14 cellular contexts compared by ENCODE assay signal in the genomic region with DNA sequence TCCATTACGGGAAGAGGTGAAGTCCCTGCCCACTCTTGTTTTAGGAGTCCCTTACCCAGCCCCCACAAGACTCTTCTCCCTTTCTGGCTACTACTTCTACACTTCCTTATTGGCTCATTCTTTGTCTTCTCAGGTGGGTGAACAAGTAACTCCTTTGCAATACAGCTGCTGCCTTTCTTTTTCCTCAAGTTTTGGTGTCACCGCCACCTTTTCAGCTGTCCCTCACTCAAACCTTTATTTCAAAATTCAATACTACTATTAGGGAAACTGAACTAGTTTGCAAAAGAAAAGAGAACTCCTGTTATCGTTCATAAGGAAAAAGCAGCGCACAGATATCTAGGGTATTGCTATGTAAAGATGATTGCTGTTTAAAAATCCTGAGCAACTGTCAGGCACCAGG.
"Had no signal": no experiment of that assay in that cellular context is flagged by ENCODE, and none has a peak within 500 bp of the region (broad histone marks: within the 10 kb centered on the region; RNA-seq: fewer than 3 reads in every experiment).

No MANE protein-coding gene starts in this region.

- H3K4me2 ChIP-seq: smooth muscle cell had no signal

- H3K9me3 ChIP-seq: ascending aorta, lower lobe of right lung, neutrophil, tibial nerve, vagina had no signal

- DNase-seq: activated CD4-positive, alpha-beta T cell treated with anti-CD3 and anti-CD28 coated beads for 4 hours; glutamatergic neuron; lower lobe of right lung; naive thymus-derived CD4-positive, alpha-beta T cell; right cardiac atrium; T-helper 9 cell had no signal

- ATAC-seq: lower lobe of right lung; naive thymus-derived CD4-positive, alpha-beta T cell; right cardiac atrium; stimulated activated memory B cell treated with anti-CD40 and anti-IgM and Interleukin-4, amounts not matched to agents 10 μg/mL and 1 μg/mL and 100 μg/mL, for 72 hours had no signal

- H3K27ac ChIP-seq: ascending aorta, lower lobe of right lung, neutrophil, tibial nerve, vagina, VCaP had no signal

- FAIRE-seq: bronchial epithelial cell had no signal

- H3K9me3 Mint-ChIP-seq: naive thymus-derived CD4-positive, alpha-beta T cell; stimulated activated memory B cell treated with anti-CD40 and anti-IgM and Interleukin-4, amounts not matched to agents 10 μg/mL and 1 μg/mL and 100 μg/mL, for 72 hours had no signal

- H3K27me3 Mint-ChIP-seq: naive thymus-derived CD4-positive, alpha-beta T cell; stimulated activated memory B cell treated with anti-CD40 and anti-IgM and Interleukin-4, amounts not matched to agents 10 μg/mL and 1 μg/mL and 100 μg/mL, for 72 hours had no signal

- H3K4me3 ChIP-seq: ascending aorta, lower lobe of right lung, smooth muscle cell, tibial nerve, vagina had no signal

- H3K27me3 ChIP-seq: ascending aorta, neutrophil, tibial nerve, vagina had no signal

- H3K27ac Mint-ChIP-seq: stimulated activated memory B cell treated with anti-CD40 and anti-IgM and Interleukin-4, amounts not matched to agents 10 μg/mL and 1 μg/mL and 100 μg/mL, for 72 hours had no signal

- H3K4me3 Mint-ChIP-seq: stimulated activated memory B cell treated with anti-CD40 and anti-IgM and Interleukin-4, amounts not matched to agents 10 μg/mL and 1 μg/mL and 100 μg/mL, for 72 hours had no signal
